ENCODE assay signal across 8 cellular contexts in the genomic region with DNA sequence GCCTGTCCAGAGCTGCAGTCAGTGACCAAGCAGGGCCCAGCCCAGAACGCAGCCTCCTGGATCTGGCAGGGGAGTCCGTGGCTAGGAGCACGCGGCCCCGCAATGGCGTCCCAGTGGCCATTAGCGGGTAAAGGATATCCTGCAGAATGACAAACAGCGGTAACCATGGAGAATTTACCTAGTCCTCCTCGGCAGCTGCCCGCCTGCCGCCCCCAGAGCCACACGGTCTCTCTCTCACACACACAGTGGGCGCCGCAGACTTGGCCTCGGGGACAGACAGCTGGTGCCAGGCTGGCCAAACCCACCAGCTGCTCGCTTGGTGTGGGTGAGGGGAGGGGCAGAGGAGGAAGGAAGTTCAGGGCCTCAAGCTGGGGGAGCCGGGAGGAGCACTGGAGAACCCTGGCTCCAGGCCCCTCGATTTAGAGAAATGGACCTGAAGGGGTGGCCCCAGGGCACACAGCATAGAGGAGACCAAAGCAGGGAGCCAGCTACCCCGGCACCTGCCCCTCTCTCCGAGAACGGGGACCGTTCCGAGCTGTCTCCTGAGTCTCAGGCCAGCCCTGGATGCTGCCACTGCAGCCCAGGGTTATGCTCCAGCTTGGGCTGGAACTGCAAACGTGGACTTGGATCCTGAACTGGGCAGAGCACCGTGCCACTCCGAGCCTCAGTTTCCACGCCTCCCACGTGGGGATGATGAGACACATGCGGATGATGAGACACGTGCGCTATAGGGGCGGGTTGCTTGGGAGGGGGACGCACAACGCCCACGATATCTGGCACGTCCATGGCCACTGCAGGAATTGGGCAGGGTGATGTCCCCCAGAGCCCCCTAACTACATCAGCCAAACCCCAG. TPM values are rescaled to one million over a fixed set of nuclear protein-coding genes. Genes with fewer than 3 reads are reported as not detected.
DNase-seq lines count a peak whose midpoint lies in the region; ATAC-seq and TF ChIP-seq lines count a peak whose summit lies in the region.

No MANE protein-coding gene starts in this region.

- H3K4me3 Mint-ChIP-seq in neural crest cell (peak overlapping the region; percentile 99), Caco-2 (ENCODE audit: unreplicated experiment) (no peak overlapping the region)

- H3K4me1 Mint-ChIP-seq in neural crest cell (peaks cover 37% of the 10 kb centered on the region), Caco-2 (ENCODE audit: low read depth, unreplicated experiment) (no peaks in the 10 kb centered on the region)

- H3K27ac Mint-ChIP-seq in neural crest cell (ENCODE audit: unreplicated experiment) (peak overlapping the region; percentile 88), Caco-2 (ENCODE audit: unreplicated experiment) (no peak overlapping the region)

- peaks cover 1% of the 10 kb centered on the region; the same call in 1 of the 2 replicates for H3K36me3 ChIP-seq in Caco-2 (ENCODE audit: control insufficient read depth, insufficient read depth, low read length)

- no peaks in the 10 kb centered on the region for H3K27me3 ChIP-seq in Caco-2 (replicated peaks; ENCODE audit: control insufficient read depth, insufficient read depth, low read length)

- H3K9me3 Mint-ChIP-seq in neural crest cell = no peaks in the 10 kb centered on the region
- H3K9me3 Mint-ChIP-seq in Caco-2 (ENCODE audit: unreplicated experiment) = no peaks in the 10 kb centered on the region

- H3K9me3 ChIP-seq in Caco-2 = no peaks in the 10 kb centered on the region

- CTCF ChIA-PET in Caco-2 (lab: Charles Lee) = no interaction called here

- no peak for TF ChIP-seq CTCF in coronary artery (IDR thresholded peaks at IDR 0.05)
- TF ChIP-seq CTCF in neural crest cell (conservative IDR thresholded peaks at IDR 0.05) = no peak
- no peak for TF ChIP-seq CTCF in Caco-2 (IDR thresholded peaks at IDR 0.05; ENCODE audit: insufficient read depth in 1 of 2, low read depth in 1 of 2, low read length in 1 of 2, severe bottlenecking in 1 of 2, unreplicated experiment in 1 of 2)

- H3K27ac ChIP-seq in coronary artery = peak overlapping the region in 1 of 2 donors; percentile 95

- intact Hi-C loops in Caco-2 (cut with micrococcal nuclease; ENCODE audit: unreplicated experiment) = no loop called here

- 0 out of 2 replicates have a peak, but pooled peaks cover 5% of the 10 kb centered on the region for H3K4me1 ChIP-seq in Caco-2

- H3K4me3 ChIP-seq in coronary artery (peak overlapping the region; percentile 80), Caco-2 (ENCODE audit: low read depth, low read length) (no peak overlapping the region)

- H3K27me3 Mint-ChIP-seq in neural crest cell (ENCODE audit: low read depth) = peaks cover 14% of the 10 kb centered on the region
- H3K27me3 Mint-ChIP-seq in Caco-2 (ENCODE audit: insufficient read depth, unreplicated experiment) = no peaks in the 10 kb centered on the region

- DNase-seq in GDM1 (lab: John Stamatoyannopoulos, UW) (peak; percentile 68), NCI-H2107 (lab: John Stamatoyannopoulos, UW) (peak; percentile 48), coronary artery (ENCODE audit: low spot score) (no peak), neural crest cell (ENCODE audit: low read depth, low spot score) (no peak), SIG-M5 treated with dmso at 0.1 percent for 504 hours (lab: John Stamatoyannopoulos, UW; ENCODE audit: unreplicated experiment) (no peak), Caco-2 (no peak)

- POLR2A ChIA-PET in Caco-2 (lab: Charles Lee) = no interaction called here

- ATAC-seq in GM21367 (IDR thresholded peaks at IDR 0.05; ENCODE audit: unreplicated experiment) (no peak), HG03108 (IDR thresholded peaks at IDR 0.05; ENCODE audit: unreplicated experiment) (no peak)

- BruUV-seq in Caco-2 (replicated peaks; lab: Mats Ljungman, UMichigan) = no TSS peak

- H3K36me3 Mint-ChIP-seq in neural crest cell (ENCODE audit: low read depth) (peaks cover 14% of the 10 kb centered on the region), Caco-2 (ENCODE audit: insufficient read depth, unreplicated experiment) (peaks cover 43% of the 10 kb centered on the region)

RNA-seq across cellular contexts. Expression of a gene that starts 3.4 kb away (rescaled TPM):
- total RNA-seq in neural crest cell = 223 and 234 TPM in 2 replicates
- 81.2 and 86.8 TPM in 2 replicates for total RNA-seq in Caco-2 (2022)

RNA-seq across cellular contexts. Expression of a gene that starts 35.0 kb away (rescaled TPM):
- total RNA-seq in neural crest cell (18.8 and 19.0 TPM in 2 replicates), Caco-2 (2022) (20.2 and 21.0 TPM in 2 replicates)

RNA-seq across cellular contexts. Expression of a gene that starts 35.3 kb away (rescaled TPM):
- total RNA-seq in neural crest cell = 79.8 and 95.4 TPM in 2 replicates
- total RNA-seq in Caco-2 (2022) = 41.1 and 43.1 TPM in 2 replicates

Comparison
In these comparisons a context has a peak if more than half of its experiments do, and no peak if none do; other contexts are left out.
1. DNase-seq: peak in GDM1 (single experiment) and NCI-H2107 (single experiment); none in coronary artery (single experiment), neural crest cell (single experiment), SIG-M5 treated with dmso at 0.1 percent for 504 hours (single experiment) and Caco-2 (0 of 2).